8 cellular contexts compared by ENCODE assay signal in genomic region chr2:196639180-196640030, GRCh38. TPM values are rescaled to one million over a fixed set of nuclear protein-coding genes. Genes with fewer than 3 reads are reported as not detected.
DNase-seq lines count a peak whose midpoint lies in the region; ATAC-seq and TF ChIP-seq lines count a peak whose summit lies in the region.

Gene CCDC150, plus strand, starts transcription at chr2:196639715. Its CDS starts 52 bp downstream, at chr2:196639767.

- H3K4me1 ChIP-seq in ovary (ENCODE audit: insufficient read depth) (peaks cover 2% of the 10 kb centered on the region), tibial artery (peaks cover 0 to 7% (median 3%) of the 10 kb centered on the region in 4 donors)

- H3K27me3 ChIP-seq in ovary, result no peaks in the 10 kb centered on the region
- no peaks in the 10 kb centered on the region for H3K27me3 ChIP-seq in tibial artery

- H3K27me3 Mint-ChIP-seq in activated naive CD8-positive, alpha-beta T cell treated with anti-CD3 and anti-CD28 coated beads for 36 hours, result peaks cover 4% of the 10 kb centered on the region

- peak; percentile 100 for ATAC-seq in HG02642 (IDR thresholded peaks at IDR 0.05; ENCODE audit: poor library complexity, unreplicated experiment)
- ATAC-seq in Right ventricle myocardium inferior, result peak; percentile 100

- DNase-seq in GM12865 (ENCODE audit: low read depth), result peak; percentile 95
- peak; percentile 83 for DNase-seq in NCI-H1092 treated with DMSO at 0.1 percent for 48 hours (lab: John Stamatoyannopoulos, UW)
- peak; percentile 78 for DNase-seq in SKM-1 treated with dmso at 0.1 percent for 144 hours (lab: John Stamatoyannopoulos, UW; ENCODE audit: unreplicated experiment)
- DNase-seq in activated naive CD8-positive, alpha-beta T cell treated with anti-CD3 and anti-CD28 coated beads for 36 hours, result peak; percentile 96
- peak; percentile 96 for DNase-seq in Right ventricle myocardium inferior (ENCODE audit: missing footprints)
- DNase-seq in ovary, result peak; percentile 87 to 94 (median 90)
- DNase-seq in tibial artery, result peak; percentile 86 to 94

- H3K36me3 ChIP-seq in ovary (no peaks in the 10 kb centered on the region), tibial artery (no peaks in the 10 kb centered on the region)

- peak within 1 kb of the TSS; percentile 65 for H3K27ac Mint-ChIP-seq in activated naive CD8-positive, alpha-beta T cell treated with anti-CD3 and anti-CD28 coated beads for 36 hours

- peaks cover 2% of the 10 kb centered on the region for H3K36me3 Mint-ChIP-seq in activated naive CD8-positive, alpha-beta T cell treated with anti-CD3 and anti-CD28 coated beads for 36 hours

- H3K4me3 ChIP-seq in GM12865 (ENCODE audit: low read depth, low read length) (peak within 1 kb of the TSS; percentile 68), ovary (peak within 1 kb of the TSS; percentile 39), tibial artery (peak within 1 kb of the TSS; percentile 53 to 65)

- peaks cover 12% of the 10 kb centered on the region for H3K4me1 Mint-ChIP-seq in activated naive CD8-positive, alpha-beta T cell treated with anti-CD3 and anti-CD28 coated beads for 36 hours

- H3K9me3 Mint-ChIP-seq in activated naive CD8-positive, alpha-beta T cell treated with anti-CD3 and anti-CD28 coated beads for 36 hours, result peaks cover 6% of the 10 kb centered on the region

- WGBS in ovary, 3 donors, result 2 to 4% (median 2%) methylated on average over 53 of the region's 53 CpGs

- no peak for TF ChIP-seq POLR2A in ovary (IDR thresholded peaks at IDR 0.05)

- no peaks in the 10 kb centered on the region for H3K9me3 ChIP-seq in ovary
- H3K9me3 ChIP-seq in tibial artery, result no peaks in the 10 kb centered on the region

- no peak for TF ChIP-seq CTCF in GM12865 (IDR thresholded peaks at IDR 0.05; ENCODE audit: insufficient read depth, low read depth, low read length, missing control alignments)
- TF ChIP-seq CTCF in ovary (IDR thresholded peaks at IDR 0.05), result no peak
- peak in 1 of 2 experiments; percentile 14 for TF ChIP-seq CTCF in tibial artery (IDR thresholded peaks at IDR 0.05)

- H3K4me3 Mint-ChIP-seq in activated naive CD8-positive, alpha-beta T cell treated with anti-CD3 and anti-CD28 coated beads for 36 hours, result peak within 1 kb of the TSS; percentile 90

- intact Hi-C loops in Right ventricle myocardium inferior (cut with DNase I), result no loop called here
- intact Hi-C loops in ovary (cut with DNase I), result no loop called here
- intact Hi-C loops in tibial artery (cut with DNase I; ENCODE audit: low total_unique reads), result no loop called here

- H3K27ac ChIP-seq in ovary (no peak within 1 kb of the TSS), tibial artery (peak within 1 kb of the TSS; percentile 7 to 38)

- no peak for TF ChIP-seq EP300 in ovary (IDR thresholded peaks at IDR 0.05)

RNA-seq across cellular contexts. Expression of gene CCDC150, which starts in this region (rescaled TPM):
- total RNA-seq in activated naive CD8-positive, alpha-beta T cell treated with anti-CD3 and anti-CD28 coated beads for 36 hours, result 1 to 10 TPM; 7.5 to 9.4 TPM
- total RNA-seq in Right ventricle myocardium inferior, result 0.89 TPM
- total RNA-seq in ovary, result 1 to 10 TPM in 3 of 7 donors, under 1 TPM in 4; 0.25 to 3.4 (median 0.99) TPM
- 1 to 10 TPM; 1.1 to 3.5 TPM for polyA plus RNA-seq in ovary

Comparison
In these comparisons a context has a peak if more than half of its experiments do, and no peak if none do; other contexts are left out.
1. Peak in DNase-seq and ATAC-seq in Right ventricle myocardium inferior; RNA of the gene not detected or under 1 TPM.
2. H3K27ac ChIP-seq: peak in tibial artery (2 of 2); none in ovary (0 of 2).
3. Peak in every context shown above with its lines, with median percentiles within 50 percentile points of each other: DNase-seq and H3K4me3 ChIP-seq.